22 cellular contexts compared by ENCODE assay signal in genomic region chr10:90204131-90204955, GRCh38.
"Had no signal": no experiment of that assay in that cellular context is flagged by ENCODE, and none has a peak within 500 bp of the region (broad histone marks: within the 10 kb centered on the region; RNA-seq: fewer than 3 reads in every experiment).

No MANE protein-coding gene starts in this region.

- H3K4me3 Mint-ChIP-seq: activated B cell treated with CpG ODN at 0.5 μM for 24 hours; activated CD4-positive, alpha-beta memory T cell treated with anti-CD3 and anti-CD28 coated beads for 36 hours; activated CD4-positive, alpha-beta T cell treated with anti-CD3 and anti-CD28 coated beads, Interleukin-2, amount 10 ng/mL, durations not matched to agents 24 days and 14 days; activated naive CD4-positive, alpha-beta T cell treated with anti-CD3 and anti-CD28 coated beads for 36 hours; activated naive CD8-positive, alpha-beta T cell; activated T-cell treated with anti-CD3 and anti-CD28 coated beads, Interleukin-2, amount 50 U/mL, for 4 hours; T-cell had no signal

- H3K27ac Mint-ChIP-seq: activated B cell treated with CpG ODN at 0.5 μM for 24 hours; activated CD4-positive, alpha-beta memory T cell treated with anti-CD3 and anti-CD28 coated beads for 36 hours; activated CD4-positive, alpha-beta T cell treated with anti-CD3 and anti-CD28 coated beads, Interleukin-2, amount 10 ng/mL, durations not matched to agents 24 days and 14 days; activated naive CD4-positive, alpha-beta T cell treated with anti-CD3 and anti-CD28 coated beads for 36 hours; activated naive CD8-positive, alpha-beta T cell; T-cell had no signal

- H3K36me3 Mint-ChIP-seq: activated CD4-positive, alpha-beta memory T cell treated with anti-CD3 and anti-CD28 coated beads for 36 hours; activated naive CD8-positive, alpha-beta T cell; T-cell had no signal

- H3K27me3 Mint-ChIP-seq: activated B cell treated with CpG ODN at 0.5 μM for 24 hours; activated CD4-positive, alpha-beta memory T cell treated with anti-CD3 and anti-CD28 coated beads for 36 hours; activated CD4-positive, alpha-beta T cell treated with anti-CD3 and anti-CD28 coated beads, Interleukin-2, amount 10 ng/mL, durations not matched to agents 24 days and 14 days; activated naive CD8-positive, alpha-beta T cell had no signal

- H3K4me1 ChIP-seq: colonic mucosa had no signal

- H3K9me3 Mint-ChIP-seq: activated B cell treated with CpG ODN at 0.5 μM for 24 hours; activated CD4-positive, alpha-beta memory T cell treated with anti-CD3 and anti-CD28 coated beads for 36 hours; activated CD4-positive, alpha-beta T cell treated with anti-CD3 and anti-CD28 coated beads, Interleukin-2, amount 10 ng/mL, durations not matched to agents 24 days and 14 days; activated naive CD4-positive, alpha-beta T cell treated with anti-CD3 and anti-CD28 coated beads for 36 hours; activated T-cell treated with anti-CD3 and anti-CD28 coated beads, Interleukin-2, amount 50 U/mL, for 4 hours; T-cell had no signal

- H3K9me3 ChIP-seq: colonic mucosa had no signal

- ATAC-seq: activated T-cell treated with anti-CD3 and anti-CD28 coated beads, Interleukin-2, amount 50 U/mL, for 4 hours; T-cell had no signal

- H3K27me3 ChIP-seq: colonic mucosa had no signal

- H3K4me3 ChIP-seq: colonic mucosa had no signal

- H3K4me1 Mint-ChIP-seq: activated B cell treated with CpG ODN at 0.5 μM for 24 hours; activated CD4-positive, alpha-beta T cell treated with anti-CD3 and anti-CD28 coated beads, Interleukin-2, amount 10 ng/mL, durations not matched to agents 24 days and 14 days; T-cell had no signal

- H3K27ac ChIP-seq: colonic mucosa had no signal

- H3K36me3 ChIP-seq: colonic mucosa had no signal

- DNase-seq: activated B cell treated with CpG ODN at 0.5 μM for 24 hours; activated CD4-positive, alpha-beta memory T cell treated with anti-CD3 and anti-CD28 coated beads for 36 hours; activated CD4-positive, alpha-beta T cell treated with anti-CD3 and anti-CD28 coated beads for 1 hour; activated CD4-positive, alpha-beta T cell treated with anti-CD3 and anti-CD28 coated beads, Interleukin-2, amount 10 ng/mL, durations not matched to agents 24 days and 14 days; activated CD8-positive, alpha-beta memory T cell treated with anti-CD3 and anti-CD28 coated beads for 24 hours; activated effector memory CD4-positive, alpha-beta T cell treated with anti-CD3 and anti-CD28 coated beads, Interleukin-2, amount 50 U/mL, for 16 hours; activated naive CD4-positive, alpha-beta T cell treated with anti-CD3 and anti-CD28 coated beads for 36 hours; activated T-cell treated with anti-CD3 and anti-CD28 coated beads, Interleukin-2, amount 50 U/mL, for 4 hours; caudate nucleus; colonic mucosa; dermis blood vessel endothelial cell; Kasumi-1; NCI-H1092 treated with DMSO at 0.1 percent for 48 hours; NCI-H1417 treated with DMSO at 0.1 percent for 48 hours; NCI-H1694; NCI-H2029 treated with DMSO at 0.1 percent for 48 hours; NCI-H510A treated with DMSO at 0.1 percent for 48 hours; SHP77 treated with DMSO at 0.1 percent for 48 hours; T-cell; T-helper 2 cell had no signal

- FAIRE-seq: TTC549 had no signal
